In the genomic region with DNA sequence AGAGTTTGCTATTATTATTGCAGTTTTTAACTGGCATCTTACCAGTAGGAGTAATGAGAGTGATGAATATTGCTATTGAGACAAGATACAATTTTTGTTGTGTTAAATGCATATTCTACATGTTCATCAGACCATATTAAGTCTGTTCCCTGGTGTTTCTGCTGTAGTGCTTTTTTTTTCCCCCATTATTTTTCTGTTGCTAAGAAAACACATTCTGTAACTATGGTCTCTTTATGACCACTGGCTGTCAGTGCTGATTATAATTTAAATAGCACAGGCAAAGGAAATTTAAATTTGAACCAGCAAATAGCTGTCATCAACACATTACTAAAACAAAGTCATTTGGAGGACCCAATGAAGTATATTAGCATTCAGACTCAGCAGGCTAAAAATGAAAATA, we compare ENCODE assay signal across 28 cellular contexts.
"Had no signal": no experiment of that assay in that cellular context is flagged by ENCODE, and none has a peak within 500 bp of the region (broad histone marks: within the 10 kb centered on the region; RNA-seq: fewer than 3 reads in every experiment).

No MANE protein-coding gene starts in this region.

- H3K4me3 ChIP-seq: colonic mucosa, dorsolateral prefrontal cortex, left lung, lower lobe of right lung, mucosa of descending colon, right lobe of liver, skin epidermis, testis had no signal

- H3K27ac ChIP-seq: colonic mucosa, dorsolateral prefrontal cortex, left lung, lower lobe of right lung, right lobe of liver, skin epidermis, testis had no signal

- DNase-seq: activated B cell treated with CpG ODN at 0.5 μM for 24 hours; activated CD4-positive, alpha-beta T cell treated with anti-CD3 and anti-CD28 coated beads, Interleukin-2, amount 50 U/mL, for 1 hour; activated CD8-positive, alpha-beta memory T cell treated with anti-CD3 and anti-CD28 coated beads, Interleukin-2, amount 10 ng/mL, durations not matched to agents 7 days and 5 days; activated CD8-positive, alpha-beta T cell treated with anti-CD3 and anti-CD28 coated beads, Interleukin-2, amount 10 ng/mL, durations not matched to agents 7 days and 5 days; activated naive CD8-positive, alpha-beta T cell treated with anti-CD3 and anti-CD28 coated beads, Interleukin-2, amount 50 U/mL, for 24 hours; activated T-cell treated with anti-CD3 and anti-CD28 coated beads, Interleukin-2, amount 50 U/mL, for 48 hours; amygdala; colonic mucosa; dorsolateral prefrontal cortex; effector memory CD4-positive, alpha-beta T cell; foreskin fibroblast; head of caudate nucleus; hippocampal formation; kidney glomerular epithelial cell; left lung; lower lobe of right lung; mucosa of descending colon; posterior cingulate gyrus; right lobe of liver; stimulated activated CD4-positive, alpha-beta T cell treated with anti-CD3 and anti-CD28 coated beads, Interleukin-12 subunit alpha, Interleukin-12 subunit beta, amount 100 ng/mL, for 4 hours; stimulated activated CD4-positive, alpha-beta T cell treated with anti-CD3 and anti-CD28 coated beads, Interleukin-4, amount 100 ng/mL, for 1 hour; stimulated activated naive CD8-positive, alpha-beta T cell treated with anti-CD3 and anti-CD28 coated beads, Interleukin-15, Interleukin-2, amounts not matched to agents 100 U/mL and 50 U/mL, for 24 hours; T-helper 2 cell; testis; trophoblast cell had no signal

- H3K4me1 ChIP-seq: colonic mucosa, left lung, lower lobe of right lung, right lobe of liver, testis had no signal

- H3K36me3 ChIP-seq: colonic mucosa, left lung, lower lobe of right lung, right lobe of liver had no signal

- ATAC-seq: activated CD8-positive, alpha-beta memory T cell treated with anti-CD3 and anti-CD28 coated beads, Interleukin-2, amount 10 ng/mL, durations not matched to agents 7 days and 5 days; activated CD8-positive, alpha-beta T cell treated with anti-CD3 and anti-CD28 coated beads, Interleukin-2, amount 10 ng/mL, durations not matched to agents 7 days and 5 days; activated naive CD8-positive, alpha-beta T cell treated with anti-CD3 and anti-CD28 coated beads, Interleukin-2, amount 50 U/mL, for 24 hours; left lung; lower lobe of right lung; mucosa of descending colon; natural killer cell treated with Interleukin-12 subunit alpha and Interleukin-12 subunit beta and Interleukin-15 and Interleukin-18, amount 100 ng/mL, for 72 hours; right lobe of liver; stimulated activated naive CD8-positive, alpha-beta T cell treated with anti-CD3 and anti-CD28 coated beads, Interleukin-15, Interleukin-2, amounts not matched to agents 100 U/mL and 50 U/mL, for 24 hours had no signal

- FAIRE-seq: urothelium cell line had no signal

- H3K9me3 ChIP-seq: colonic mucosa, right lobe of liver, testis had no signal

- H3K27me3 ChIP-seq: colonic mucosa, dorsolateral prefrontal cortex, left lung, right lobe of liver, testis had no signal
